ENCODE assay signal across 8 cellular contexts in the genomic region with DNA sequence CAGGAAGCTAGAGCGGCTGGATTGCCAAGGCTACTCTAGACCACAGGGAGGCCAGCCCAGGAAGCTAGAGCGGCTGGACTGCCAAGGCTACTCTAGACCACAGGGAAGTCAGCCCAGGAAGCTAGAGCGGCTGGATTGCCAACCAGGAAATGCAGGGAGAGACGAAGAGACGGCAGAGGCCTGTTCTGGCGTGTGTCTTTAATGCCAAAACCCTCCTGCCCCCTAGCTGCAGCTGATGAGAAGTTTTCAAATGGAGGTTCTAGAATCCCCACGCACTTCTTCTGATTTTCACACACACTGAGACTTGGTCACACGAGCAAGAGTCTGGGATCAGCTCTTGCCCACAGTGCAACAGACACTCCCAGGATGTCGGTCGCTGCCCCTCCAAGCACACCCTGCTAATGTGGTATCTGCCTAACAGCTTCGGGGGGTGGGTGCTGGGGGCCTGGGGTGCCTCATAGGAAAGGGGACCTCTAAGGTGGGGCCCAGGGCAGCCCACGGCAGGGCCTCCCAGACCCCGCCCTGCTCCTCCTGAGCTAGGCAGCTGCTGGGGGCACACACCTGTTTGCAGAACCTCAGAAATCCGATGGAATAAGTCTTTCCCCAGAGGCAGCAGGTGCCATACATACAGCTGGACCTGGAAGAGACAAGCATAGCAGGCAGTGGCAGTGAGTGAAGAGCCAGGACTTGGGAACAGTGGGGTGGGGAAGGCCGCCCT. TPM values are rescaled to one million over a fixed set of nuclear protein-coding genes. Genes with fewer than 3 reads are reported as not detected.
DNase-seq lines count a peak whose midpoint lies in the region; ATAC-seq and TF ChIP-seq lines count a peak whose summit lies in the region.

No MANE protein-coding gene starts in this region.

- TF ChIP-seq CTCF in LNCaP clone FGC (IDR thresholded peaks at IDR 0.05; ENCODE audit: control insufficient read depth, extremely low read depth, insufficient read depth) (peak; percentile 49), foreskin fibroblast (IDR thresholded peaks at IDR 0.05; ENCODE audit: low read depth, low read length) (no peak)

- no peaks in the 10 kb centered on the region for H3K27me3 Mint-ChIP-seq in activated T-cell treated with anti-CD3 and anti-CD28 coated beads, Interleukin-2, amount 50 U/mL, for 4 hours (ENCODE audit: low read depth)

- peaks cover 12% of the 10 kb centered on the region for H3K4me1 Mint-ChIP-seq in activated T-cell treated with anti-CD3 and anti-CD28 coated beads, Interleukin-2, amount 50 U/mL, for 4 hours (ENCODE audit: low read depth)

- peak in 1 of 2 donors; percentile 56 for ATAC-seq in activated T-cell treated with anti-CD3 and anti-CD28 coated beads, Interleukin-2, amount 50 U/mL, for 4 hours

- no peak overlapping the region for H3K4me3 ChIP-seq in LNCaP clone FGC (ENCODE audit: low read depth, low read length)
- no peak overlapping the region for H3K4me3 ChIP-seq in foreskin fibroblast (ENCODE audit: low read depth in 1 of 2, low read length in 2 of 2)

- peaks cover 5% of the 10 kb centered on the region for H3K36me3 Mint-ChIP-seq in activated T-cell treated with anti-CD3 and anti-CD28 coated beads, Interleukin-2, amount 50 U/mL, for 4 hours (ENCODE audit: insufficient read depth)

- no peak overlapping the region for H3K4me3 Mint-ChIP-seq in activated T-cell treated with anti-CD3 and anti-CD28 coated beads, Interleukin-2, amount 50 U/mL, for 4 hours

- DNase-seq in DMS153 treated with DMSO at 0.1 percent for 48 hours (lab: John Stamatoyannopoulos, UW; ENCODE audit: unreplicated experiment) (peak; percentile 54), LNCaP clone FGC (ENCODE audit: low read depth) (peak; percentile 52), foreskin fibroblast (peak; percentile 64 to 73), putamen (ENCODE audit: low spot score) (peak; percentile 63), ecto neural progenitor cell (ENCODE audit: low spot score) (no peak), amniotic stem cell (lab: John Stamatoyannopoulos, UW) (no peak), NCI-H226 (no peak)
- peak; percentile 32 for DNase-seq in activated T-cell treated with anti-CD3 and anti-CD28 coated beads, Interleukin-2, amount 50 U/mL, for 4 hours

- no peaks in the 10 kb centered on the region for H3K9me3 Mint-ChIP-seq in activated T-cell treated with anti-CD3 and anti-CD28 coated beads, Interleukin-2, amount 50 U/mL, for 4 hours

RNA-seq across cellular contexts. Expression of a gene that starts 28.5 kb away (rescaled TPM):
- 10 to 100 TPM in 2 of 3 donors, 1 to 10 TPM in 1; 8.9 to 12.2 (median 10.7) TPM for total RNA-seq in activated T-cell treated with anti-CD3 and anti-CD28 coated beads, Interleukin-2, amount 50 U/mL, for 4 hours

RNA-seq across cellular contexts. Expression of a gene that starts 42.5 kb away (rescaled TPM):
- total RNA-seq in activated T-cell treated with anti-CD3 and anti-CD28 coated beads, Interleukin-2, amount 50 U/mL, for 4 hours: 10 to 100 TPM; 26.5 to 33.5 (median 27.8) TPM

RNA-seq across cellular contexts. Expression of a gene that starts 48.6 kb away (rescaled TPM):
- 10 to 100 TPM; 18.1 to 29.8 (median 22.0) TPM for total RNA-seq in activated T-cell treated with anti-CD3 and anti-CD28 coated beads, Interleukin-2, amount 50 U/mL, for 4 hours

Comparison
In these comparisons a context has a peak if more than half of its experiments do, and no peak if none do; other contexts are left out.
1. DNase-seq: peak in DMS153 treated with DMSO at 0.1 percent for 48 hours (single experiment), LNCaP clone FGC (single experiment), activated T-cell treated with anti-CD3 and anti-CD28 coated beads, Interleukin-2, amount 50 U/mL, for 4 hours (single experiment), foreskin fibroblast (2 of 2) and putamen (single experiment); none in ecto neural progenitor cell (single experiment), amniotic stem cell (single experiment) and NCI-H226 (single experiment).